26 cellular contexts compared by ENCODE assay signal in genomic region chr14:61911534-61911933, GRCh38.
A peak's percentile ranks its signal among the peaks of the same experiment; 100 is the strongest.
DNase-seq lines count a peak whose midpoint lies in the region; ATAC-seq and TF ChIP-seq lines count a peak whose summit lies in the region.
"Had no signal": no experiment of that assay in that cellular context is flagged by ENCODE, and none has a peak within 500 bp of the region (broad histone marks: within the 10 kb centered on the region; RNA-seq: fewer than 3 reads in every experiment).

No MANE protein-coding gene starts in this region.

- intact Hi-C loops in activated B cell treated with CpG ODN at 0.5 μM for 24 hours (cut with micrococcal nuclease) (no loop called here), colonic mucosa (cut with DNase I) (no loop called here)

- POLR2A ChIA-PET in activated B cell treated with CpG ODN at 0.5 μM for 24 hours (lab: Charles Lee): no interaction called here

- H3K9me3 Mint-ChIP-seq in activated B cell treated with CpG ODN at 0.5 μM for 24 hours (no peaks in the 10 kb centered on the region), chondrocyte (ENCODE audit: low read depth) (no peaks in the 10 kb centered on the region)
- H3K9me3 Mint-ChIP-seq: activated CD4-positive, alpha-beta memory T cell treated with anti-CD3 and anti-CD28 coated beads, Interleukin-2, amount 10 ng/mL, durations not matched to agents 7 days and 5 days; activated T-cell treated with anti-CD3 and anti-CD28 coated beads, Interleukin-2, amount 50 U/mL, for 24 hours; natural killer cell had no signal

- no peak overlapping the region for H3K4me3 ChIP-seq in LNCaP clone FGC (ENCODE audit: low read depth, low read length)
- H3K4me3 ChIP-seq in colonic mucosa: no peak overlapping the region
- H3K4me3 ChIP-seq: coronary artery, psoas muscle, smooth muscle cell had no signal

- H3K4me1 Mint-ChIP-seq in activated B cell treated with CpG ODN at 0.5 μM for 24 hours: peaks cover 15% of the 10 kb centered on the region
- H3K4me1 Mint-ChIP-seq in chondrocyte (ENCODE audit: low read depth): peaks cover 2% of the 10 kb centered on the region
- H3K4me1 Mint-ChIP-seq: activated CD4-positive, alpha-beta memory T cell treated with anti-CD3 and anti-CD28 coated beads, Interleukin-2, amount 10 ng/mL, durations not matched to agents 7 days and 5 days; natural killer cell had no signal

- no peak overlapping the region for H3K27ac Mint-ChIP-seq in activated B cell treated with CpG ODN at 0.5 μM for 24 hours
- no peak overlapping the region for H3K27ac Mint-ChIP-seq in chondrocyte (ENCODE audit: unreplicated experiment)
- H3K27ac Mint-ChIP-seq: activated CD4-positive, alpha-beta memory T cell treated with anti-CD3 and anti-CD28 coated beads, Interleukin-2, amount 10 ng/mL, durations not matched to agents 7 days and 5 days; activated T-cell treated with anti-CD3 and anti-CD28 coated beads, Interleukin-2, amount 50 U/mL, for 24 hours; natural killer cell had no signal

- H3K9me3 ChIP-seq in colonic mucosa: no peaks in the 10 kb centered on the region
- H3K9me3 ChIP-seq: BE2C, psoas muscle had no signal

- no peaks in the 10 kb centered on the region for H3K27me3 Mint-ChIP-seq in activated B cell treated with CpG ODN at 0.5 μM for 24 hours
- peaks cover 2% of the 10 kb centered on the region for H3K27me3 Mint-ChIP-seq in chondrocyte (ENCODE audit: low read depth)

- no peak overlapping the region for H3K27ac ChIP-seq in colonic mucosa
- H3K27ac ChIP-seq: 22Rv1, coronary artery, psoas muscle had no signal

- no peak for TF ChIP-seq CTCF in LNCaP clone FGC (IDR thresholded peaks at IDR 0.05; ENCODE audit: control insufficient read depth, extremely low read depth, insufficient read depth)
- TF ChIP-seq CTCF in activated B cell treated with CpG ODN at 0.5 μM for 24 hours (IDR thresholded peaks at IDR 0.05): no peak
- TF ChIP-seq CTCF in colonic mucosa (IDR thresholded peaks at IDR 0.05): no peak
- TF ChIP-seq CTCF in chondrocyte (IDR thresholded peaks at IDR 0.05): no peak

- peak; percentile 14 for ATAC-seq in activated B cell treated with CpG ODN at 0.5 μM for 24 hours (ENCODE audit: low read depth)
- ATAC-seq in HG02885 (IDR thresholded peaks at IDR 0.05; ENCODE audit: poor library complexity, unreplicated experiment): no peak
- ATAC-seq: natural killer cell, psoas muscle had no signal

- H3K4me1 ChIP-seq in colonic mucosa: no peaks in the 10 kb centered on the region
- H3K4me1 ChIP-seq: BE2C, psoas muscle had no signal

- H3K36me3 Mint-ChIP-seq in activated B cell treated with CpG ODN at 0.5 μM for 24 hours (ENCODE audit: low read depth) (no peaks in the 10 kb centered on the region), chondrocyte (ENCODE audit: low read depth) (no peaks in the 10 kb centered on the region)
- H3K36me3 Mint-ChIP-seq: natural killer cell had no signal

- DNase-seq in DMS 273 (lab: John Stamatoyannopoulos, UW; ENCODE audit: unreplicated experiment) (peak; percentile 13), DMS 273 treated with DMSO at 0.1 percent for 48 hours (lab: John Stamatoyannopoulos, UW) (no peak), LNCaP clone FGC (ENCODE audit: low read depth) (peak; percentile 10), activated B cell treated with CpG ODN at 0.5 μM for 24 hours (no peak), putamen (ENCODE audit: low spot score) (peak; percentile 49), colonic mucosa (no peak), chondrocyte (ENCODE audit: low spot score) (no peak)
- DNase-seq: activated CD4-positive, alpha-beta memory T cell treated with anti-CD3 and anti-CD28 coated beads, Interleukin-2, amount 10 ng/mL, durations not matched to agents 7 days and 5 days; activated naive CD4-positive, alpha-beta T cell treated with anti-CD3 and anti-CD28 coated beads, Interleukin-2, amount 50 U/mL, for 16 hours; activated T-cell treated with anti-CD3 and anti-CD28 coated beads, Interleukin-2, amount 50 U/mL, for 24 hours; BE2C; H7; hippocampal formation; KBM-7; kidney; mammary epithelial cell; natural killer cell; NCI-H1048; psoas muscle; SHP77; stimulated activated CD4-positive, alpha-beta T cell treated with anti-CD3 and anti-CD28 coated beads, Interleukin-4, amount 100 ng/mL, for 4 hours; T-helper 1 cell had no signal

- CTCF ChIA-PET in activated B cell treated with CpG ODN at 0.5 μM for 24 hours (lab: Charles Lee): interaction anchor here (1.0 kb wide), 1 partner anchor 13 kb away, joined by 3 read pairs; no protein-coding TSS in a partner anchor

- no peaks in the 10 kb centered on the region for H3K36me3 ChIP-seq in colonic mucosa
- H3K36me3 ChIP-seq: BE2C had no signal

- H3K27me3 ChIP-seq in colonic mucosa: no peaks in the 10 kb centered on the region

- H3K9ac ChIP-seq in colonic mucosa (ENCODE audit: low read depth in 2 of 2, low read length in 2 of 2): no peak overlapping the region

- H3K4me3 Mint-ChIP-seq in activated B cell treated with CpG ODN at 0.5 μM for 24 hours (no peak overlapping the region), chondrocyte (ENCODE audit: unreplicated experiment) (no peak overlapping the region)
- H3K4me3 Mint-ChIP-seq: activated CD4-positive, alpha-beta memory T cell treated with anti-CD3 and anti-CD28 coated beads, Interleukin-2, amount 10 ng/mL, durations not matched to agents 7 days and 5 days; activated T-cell treated with anti-CD3 and anti-CD28 coated beads, Interleukin-2, amount 50 U/mL, for 24 hours; natural killer cell had no signal

Comparison
In these comparisons a context has a peak if more than half of its experiments do, and no peak if none do; other contexts are left out.
1. DNase-seq: peak in DMS 273 (single experiment), LNCaP clone FGC (single experiment) and putamen (single experiment); none in DMS 273 treated with DMSO at 0.1 percent for 48 hours (single experiment), activated B cell treated with CpG ODN at 0.5 μM for 24 hours (single experiment), colonic mucosa (single experiment) and chondrocyte (single experiment).